In genomic region chr7:3650844-3651243, GRCh38 we compare ENCODE assay signal across 1 cellular context.
TF ChIP-seq lines count a peak whose summit lies in the region.

No MANE protein-coding gene starts in this region.

TF ChIP-seq in IMR-90, 13 proteins besides CTCF, POLR2A, EP300 and RAD21:
- no peak for TF ChIP-seq CEBPB (IDR thresholded peaks at IDR 0.05; ENCODE audit: low read depth, low read length)
- TF ChIP-seq BHLHE40 (IDR thresholded peaks at IDR 0.05; ENCODE audit: low read depth, low read length) = no peak
- TF ChIP-seq SMC3 (IDR thresholded peaks at IDR 0.05; ENCODE audit: low read depth, low read length) = no peak
- no peak for TF ChIP-seq FOS (IDR thresholded peaks at IDR 0.05; ENCODE audit: low read depth, low read length)
- TF ChIP-seq MAFK (IDR thresholded peaks at IDR 0.05; ENCODE audit: low read depth, low read length) = no peak
- no peak for TF ChIP-seq RCOR1 (IDR thresholded peaks at IDR 0.05; ENCODE audit: insufficient replicate concordance, low read length)
- no peak for TF ChIP-seq MXI1 (IDR thresholded peaks at IDR 0.05; ENCODE audit: borderline replicate concordance, low read depth, low read length)
- TF ChIP-seq MAZ (IDR thresholded peaks at IDR 0.05; ENCODE audit: borderline replicate concordance, low read depth, low read length) = no peak
- TF ChIP-seq ELK1 (IDR thresholded peaks at IDR 0.05; ENCODE audit: borderline replicate concordance, low read depth, low read length) = no peak
- TF ChIP-seq CHD1 (IDR thresholded peaks at IDR 0.05; ENCODE audit: low read depth, low read length) = no peak
- TF ChIP-seq RFX5 (IDR thresholded peaks at IDR 0.05; ENCODE audit: low read depth, low read length) = no peak
- no peak for TF ChIP-seq USF2 (IDR thresholded peaks at IDR 0.05; ENCODE audit: low read depth, low read length)
- TF ChIP-seq NFE2L2 (IDR thresholded peaks at IDR 0.05; ENCODE audit: low read depth, low read length) = no peak
